Comparison of ENCODE assay signal across 1 cellular context in the genomic region with DNA sequence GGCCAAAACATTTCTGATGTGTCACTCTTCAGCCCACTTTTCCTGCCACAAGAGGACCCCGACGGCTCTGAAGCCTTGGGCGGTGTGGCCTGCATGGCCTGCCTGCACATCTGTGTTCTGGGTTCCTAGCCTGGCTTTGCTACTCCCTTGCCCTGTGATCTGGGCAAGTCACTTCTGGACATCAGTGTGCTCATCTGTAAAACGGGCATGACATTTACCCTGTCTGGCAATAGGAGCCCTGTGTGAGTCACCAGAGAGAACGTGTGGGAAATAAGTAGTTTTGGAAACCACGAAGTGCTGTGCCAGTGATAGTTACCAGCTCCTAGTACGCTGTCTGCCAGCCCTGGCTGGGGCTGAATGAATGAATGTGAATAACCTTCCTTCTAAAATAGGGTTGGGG.
TF ChIP-seq lines count a peak whose summit lies in the region.

No MANE protein-coding gene starts in this region.

TF ChIP-seq in HepG2, 621 proteins besides CTCF, POLR2A, EP300 and RAD21 (continued from another document):
- TF ChIP-seq ZBTB39 (CRISPR knock-in tag; IDR thresholded peaks at IDR 0.05) (no peak), NR2F2 (IDR thresholded peaks at IDR 0.05; ENCODE audit: borderline replicate concordance, low read depth) (no peak), ZSCAN29 (CRISPR knock-in tag; conservative IDR thresholded peaks at IDR 0.05) (no peak), KDM1A (CRISPR knock-in tag; IDR thresholded peaks at IDR 0.05) (0 out of 2 replicates have a peak, but pooled peaks have one; percentile 42)
